In genomic region chr17:10050597-10051101, GRCh38 we compare ENCODE assay signal across 9 cellular contexts.
DNase-seq lines count a peak whose midpoint lies in the region; TF ChIP-seq lines count a peak whose summit lies in the region.
"Had no signal": no experiment of that assay in that cellular context is flagged by ENCODE, and none has a peak within 500 bp of the region (broad histone marks: within the 10 kb centered on the region; RNA-seq: fewer than 3 reads in every experiment).

No MANE protein-coding gene starts in this region.

- in situ Hi-C loops in KBM-7 (cut with MboI; ENCODE audit: low pct_unique_long_range_greater_than_20kb, low sequenced_read_pairs), result no loop called here

- intact Hi-C loops in uterus (cut with DNase I; ENCODE audit: low total_unique reads), result no loop called here

- TF ChIP-seq POLR2A in uterus (IDR thresholded peaks at IDR 0.05), result no peak

- no peaks in the 10 kb centered on the region for H3K4me1 ChIP-seq in uterus

- H3K4me3 ChIP-seq in fibroblast of villous mesenchyme (ENCODE audit: low read depth, low read length) (no peak overlapping the region), uterus (no peak overlapping the region)

- DNase-seq in SIG-M5 treated with dmso at 0.1 percent for 504 hours (lab: John Stamatoyannopoulos, UW; ENCODE audit: unreplicated experiment) (peak; percentile 32), SIG-M5 (lab: John Stamatoyannopoulos, UW) (no peak), KBM-7 (peak; percentile 81), fibroblast of villous mesenchyme (ENCODE audit: low read depth) (peak; percentile 71), uterus (peak; percentile 42 to 54), NCI-H1092 treated with DMSO at 0.1 percent for 48 hours (lab: John Stamatoyannopoulos, UW) (no peak), NCI-H1417 treated with DMSO at 0.1 percent for 48 hours (lab: John Stamatoyannopoulos, UW) (no peak)
- DNase-seq in stimulated activated CD4-positive, alpha-beta T cell treated with anti-CD3 and anti-CD28 coated beads, Interleukin-12 subunit alpha, Interleukin-12 subunit beta, amount 100 ng/mL, for 4 hours, result no peak
- DNase-seq: activated CD4-positive, alpha-beta T cell treated with anti-CD3 and anti-CD28 coated beads, Interleukin-2, amount 50 U/mL, for 1 hour had no signal

- H3K27ac ChIP-seq in uterus, result peak overlapping the region; percentile 50 to 58

- H3K9me3 ChIP-seq in uterus, result no peaks in the 10 kb centered on the region

- H3K36me3 ChIP-seq in uterus, result no peaks in the 10 kb centered on the region

- H3K27me3 ChIP-seq in uterus, result no peaks in the 10 kb centered on the region

- TF ChIP-seq CTCF in fibroblast of villous mesenchyme (IDR thresholded peaks at IDR 0.05; ENCODE audit: insufficient read depth, low read depth, low read length) (no peak), uterus (IDR thresholded peaks at IDR 0.05) (no peak)

Comparison
In these comparisons a context has a peak if more than half of its experiments do, and no peak if none do; other contexts are left out.
1. DNase-seq: peak in SIG-M5 treated with dmso at 0.1 percent for 504 hours (single experiment), KBM-7 (single experiment), fibroblast of villous mesenchyme (single experiment) and uterus (2 of 2); none in SIG-M5 (single experiment), NCI-H1092 treated with DMSO at 0.1 percent for 48 hours (single experiment), NCI-H1417 treated with DMSO at 0.1 percent for 48 hours (single experiment) and stimulated activated CD4-positive, alpha-beta T cell treated with anti-CD3 and anti-CD28 coated beads, Interleukin-12 subunit alpha, Interleukin-12 subunit beta, amount 100 ng/mL, for 4 hours (single experiment).